29 cellular contexts compared by ENCODE assay signal in the genomic region with DNA sequence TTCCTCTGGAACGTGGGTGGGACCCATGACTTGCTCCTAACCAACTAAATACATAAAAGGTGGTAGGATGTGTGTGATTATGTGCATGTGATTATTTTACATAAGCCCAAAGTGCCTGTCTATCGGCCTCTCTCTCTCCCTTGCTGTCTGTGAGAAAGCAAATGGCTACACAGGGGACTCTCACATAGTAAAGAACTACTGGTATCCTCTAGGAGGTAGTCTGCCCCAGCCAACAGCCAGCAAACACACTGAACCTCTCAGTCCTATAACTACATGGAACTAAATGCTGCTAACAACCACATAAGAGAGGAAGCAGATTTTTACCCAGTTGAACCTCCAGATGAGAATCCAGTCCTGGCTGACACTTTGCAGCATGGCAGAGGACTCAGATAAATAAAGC.
"Had no signal": no experiment of that assay in that cellular context is flagged by ENCODE, and none has a peak within 500 bp of the region (broad histone marks: within the 10 kb centered on the region; RNA-seq: fewer than 3 reads in every experiment).

No MANE protein-coding gene starts in this region.

- H3K9me3 Mint-ChIP-seq: stimulated activated memory B cell treated with anti-CD40 and anti-IgM and Interleukin-4, amounts not matched to agents 10 μg/mL and 1 μg/mL and 100 μg/mL, for 72 hours; stimulated activated naive CD8-positive, alpha-beta T cell treated with anti-CD3 and anti-CD28 coated beads, Interleukin-15, amount 100 ng/mL, for 72 hours had no signal

- ATAC-seq: activated CD4-positive, alpha-beta T cell treated with anti-CD3 and anti-CD28 coated beads for 36 hours; activated CD8-positive, alpha-beta memory T cell treated with anti-CD3 and anti-CD28 coated beads, Interleukin-2, amount 10 ng/mL, durations not matched to agents 7 days and 5 days; activated CD8-positive, alpha-beta T cell treated with anti-CD3 and anti-CD28 coated beads, Interleukin-2, amount 10 ng/mL, durations not matched to agents 7 days and 5 days; activated naive CD8-positive, alpha-beta T cell treated with anti-CD3 and anti-CD28 coated beads, Interleukin-2, amount 50 U/mL, for 24 hours; foreskin keratinocyte; heart right ventricle; right lobe of liver; stimulated activated memory B cell treated with anti-CD40 and anti-IgM and Interleukin-4, amounts not matched to agents 10 μg/mL and 1 μg/mL and 100 μg/mL, for 72 hours; stimulated activated naive CD8-positive, alpha-beta T cell treated with anti-CD3 and anti-CD28 coated beads, Interleukin-15, amount 100 ng/mL, for 72 hours; T-helper 17 cell had no signal

- H3K4me3 Mint-ChIP-seq: activated CD4-positive, alpha-beta T cell treated with anti-CD3 and anti-CD28 coated beads for 36 hours; activated CD8-positive, alpha-beta memory T cell treated with anti-CD3 and anti-CD28 coated beads, Interleukin-2, amount 10 ng/mL, durations not matched to agents 7 days and 5 days; activated CD8-positive, alpha-beta T cell treated with anti-CD3 and anti-CD28 coated beads, Interleukin-2, amount 10 ng/mL, durations not matched to agents 7 days and 5 days; activated naive CD4-positive, alpha-beta T cell treated with anti-CD3 and anti-CD28 coated beads, Interleukin-2, amount 50 U/mL, for 24 hours; activated naive CD8-positive, alpha-beta T cell treated with anti-CD3 and anti-CD28 coated beads, Interleukin-2, amount 50 U/mL, for 24 hours; nephron; stimulated activated memory B cell treated with anti-CD40 and anti-IgM and Interleukin-4, amounts not matched to agents 10 μg/mL and 1 μg/mL and 100 μg/mL, for 72 hours; stimulated activated naive CD8-positive, alpha-beta T cell treated with anti-CD3 and anti-CD28 coated beads, Interleukin-15, amount 100 ng/mL, for 72 hours; T-helper 17 cell had no signal

- DNase-seq: activated CD4-positive, alpha-beta T cell treated with anti-CD3 and anti-CD28 coated beads for 36 hours; activated CD4-positive, CD25-positive, alpha-beta regulatory T cell; activated CD8-positive, alpha-beta memory T cell treated with anti-CD3 and anti-CD28 coated beads, Interleukin-2, amount 10 ng/mL, durations not matched to agents 7 days and 5 days; activated CD8-positive, alpha-beta T cell treated with anti-CD3 and anti-CD28 coated beads, Interleukin-2, amount 10 ng/mL, durations not matched to agents 7 days and 5 days; activated naive CD8-positive, alpha-beta T cell treated with anti-CD3 and anti-CD28 coated beads, Interleukin-2, amount 50 U/mL, for 24 hours; activated T-cell treated with anti-CD3 and anti-CD28 coated beads, Interleukin-2, amount 50 U/mL, for 48 hours; amygdala; caudate nucleus; foreskin keratinocyte; heart right ventricle; islet precursor cell; left ventricle myocardium inferior; right lobe of liver; stimulated activated CD4-positive, alpha-beta T cell treated with anti-CD3 and anti-CD28 coated beads, Interleukin-4, amount 100 ng/mL, for 1 hour; stimulated activated naive CD8-positive, alpha-beta T cell treated with anti-CD3 and anti-CD28 coated beads, Interleukin-15, amount 100 ng/mL, for 72 hours; substantia nigra; T-helper 17 cell; T1000; thyroid gland; upper lobe of left lung had no signal

- H3K4me1 ChIP-seq: esophagus muscularis mucosa, foreskin keratinocyte, left ventricle myocardium inferior, right lobe of liver, thyroid gland, upper lobe of left lung, vagina had no signal

- H3K27ac Mint-ChIP-seq: activated CD4-positive, alpha-beta T cell treated with anti-CD3 and anti-CD28 coated beads for 36 hours; activated CD8-positive, alpha-beta memory T cell treated with anti-CD3 and anti-CD28 coated beads, Interleukin-2, amount 10 ng/mL, durations not matched to agents 7 days and 5 days; activated CD8-positive, alpha-beta T cell treated with anti-CD3 and anti-CD28 coated beads, Interleukin-2, amount 10 ng/mL, durations not matched to agents 7 days and 5 days; activated naive CD4-positive, alpha-beta T cell treated with anti-CD3 and anti-CD28 coated beads, Interleukin-2, amount 50 U/mL, for 24 hours; activated naive CD8-positive, alpha-beta T cell treated with anti-CD3 and anti-CD28 coated beads, Interleukin-2, amount 50 U/mL, for 24 hours; activated T-helper 2 cell treated with anti-CD3 and anti-CD28 coated beads, Interferon-gamma antibody, Interleukin-2, Interleukin-4, amounts not matched to agents 10 μg/mL and 5 μg/mL and 100 μg/mL, durations not matched to agents 14 hours and 24 hours and 36 hours; nephron; progenitor cell of endocrine pancreas; stimulated activated memory B cell treated with anti-CD40 and anti-IgM and Interleukin-4, amounts not matched to agents 10 μg/mL and 1 μg/mL and 100 μg/mL, for 72 hours; stimulated activated naive CD8-positive, alpha-beta T cell treated with anti-CD3 and anti-CD28 coated beads, Interleukin-15, amount 100 ng/mL, for 72 hours; T-helper 17 cell had no signal

- H3K36me3 ChIP-seq: esophagus muscularis mucosa, heart right ventricle, left ventricle myocardium inferior, neutrophil, right lobe of liver, thyroid gland, upper lobe of left lung, vagina had no signal

- H3K9me3 ChIP-seq: neutrophil, thyroid gland, upper lobe of left lung, vagina had no signal

- H3K36me3 Mint-ChIP-seq: activated CD8-positive, alpha-beta memory T cell treated with anti-CD3 and anti-CD28 coated beads, Interleukin-2, amount 10 ng/mL, durations not matched to agents 7 days and 5 days; activated naive CD4-positive, alpha-beta T cell treated with anti-CD3 and anti-CD28 coated beads, Interleukin-2, amount 50 U/mL, for 24 hours; stimulated activated memory B cell treated with anti-CD40 and anti-IgM and Interleukin-4, amounts not matched to agents 10 μg/mL and 1 μg/mL and 100 μg/mL, for 72 hours had no signal

- H3K4me1 Mint-ChIP-seq: activated CD4-positive, alpha-beta T cell treated with anti-CD3 and anti-CD28 coated beads for 36 hours; activated CD8-positive, alpha-beta memory T cell treated with anti-CD3 and anti-CD28 coated beads, Interleukin-2, amount 10 ng/mL, durations not matched to agents 7 days and 5 days; activated naive CD4-positive, alpha-beta T cell treated with anti-CD3 and anti-CD28 coated beads, Interleukin-2, amount 50 U/mL, for 24 hours; activated naive CD8-positive, alpha-beta T cell treated with anti-CD3 and anti-CD28 coated beads, Interleukin-2, amount 50 U/mL, for 24 hours; nephron; stimulated activated memory B cell treated with anti-CD40 and anti-IgM and Interleukin-4, amounts not matched to agents 10 μg/mL and 1 μg/mL and 100 μg/mL, for 72 hours; stimulated activated naive CD8-positive, alpha-beta T cell treated with anti-CD3 and anti-CD28 coated beads, Interleukin-15, amount 100 ng/mL, for 72 hours; T-helper 17 cell had no signal

- H3K4me3 ChIP-seq: esophagus muscularis mucosa, heart right ventricle, left ventricle myocardium inferior, lung, right lobe of liver, thyroid gland, upper lobe of left lung, vagina had no signal

- H3K27me3 ChIP-seq: esophagus muscularis mucosa, foreskin keratinocyte, heart right ventricle, neutrophil, right lobe of liver, thyroid gland, upper lobe of left lung, vagina had no signal

- H3K27ac ChIP-seq: esophagus muscularis mucosa, foreskin keratinocyte, heart right ventricle, left ventricle myocardium inferior, neutrophil, right lobe of liver, thyroid gland, upper lobe of left lung, vagina had no signal

- H3K27me3 Mint-ChIP-seq: activated CD4-positive, alpha-beta T cell treated with anti-CD3 and anti-CD28 coated beads for 36 hours; activated CD8-positive, alpha-beta memory T cell treated with anti-CD3 and anti-CD28 coated beads, Interleukin-2, amount 10 ng/mL, durations not matched to agents 7 days and 5 days; activated naive CD4-positive, alpha-beta T cell treated with anti-CD3 and anti-CD28 coated beads, Interleukin-2, amount 50 U/mL, for 24 hours; activated naive CD8-positive, alpha-beta T cell treated with anti-CD3 and anti-CD28 coated beads, Interleukin-2, amount 50 U/mL, for 24 hours; progenitor cell of endocrine pancreas; stimulated activated memory B cell treated with anti-CD40 and anti-IgM and Interleukin-4, amounts not matched to agents 10 μg/mL and 1 μg/mL and 100 μg/mL, for 72 hours; stimulated activated naive CD8-positive, alpha-beta T cell treated with anti-CD3 and anti-CD28 coated beads, Interleukin-15, amount 100 ng/mL, for 72 hours; T-helper 17 cell had no signal
